17 cellular contexts compared by ENCODE assay signal in the genomic region with DNA sequence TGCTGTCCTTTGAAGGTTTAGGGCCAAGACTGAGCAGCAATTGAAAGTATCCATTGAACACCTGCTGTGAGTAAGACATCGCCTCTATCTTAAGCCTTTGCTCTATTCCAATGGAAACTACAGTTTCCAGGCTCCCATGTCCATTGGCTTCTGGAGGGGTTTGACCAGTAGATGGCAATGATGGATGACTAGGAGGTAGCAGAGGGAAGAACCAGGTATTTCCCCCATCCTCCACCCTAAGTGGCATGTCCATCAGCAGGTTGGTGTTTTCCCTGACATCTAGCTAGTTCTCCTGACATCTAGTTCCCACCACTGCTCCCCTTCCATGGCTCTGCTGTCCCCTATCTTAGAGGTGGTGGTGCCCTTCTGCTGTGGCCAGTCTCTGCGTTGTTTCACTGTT.
"Had no signal": no experiment of that assay in that cellular context is flagged by ENCODE, and none has a peak within 500 bp of the region (broad histone marks: within the 10 kb centered on the region; RNA-seq: fewer than 3 reads in every experiment).

No MANE protein-coding gene starts in this region.

- H3K27ac Mint-ChIP-seq: activated B cell treated with CpG ODN at 0.5 μM for 24 hours; activated CD8-positive, alpha-beta T cell treated with anti-CD3 and anti-CD28 coated beads for 36 hours; activated naive CD8-positive, alpha-beta T cell treated with anti-CD3 and anti-CD28 coated beads for 36 hours; natural killer cell treated with Interleukin-12 subunit alpha and Interleukin-12 subunit beta and Interleukin-15 and Interleukin-18, amount 100 ng/mL, for 72 hours; stimulated activated effector memory CD8-positive, alpha-beta T cell treated with anti-CD3 and anti-CD28 coated beads, Interleukin-12 subunit alpha, Interleukin-12 subunit beta, amount 100 ng/mL, for 72 hours; T-helper 2 cell treated with Interferon-gamma antibody and Interleukin-4, amounts not matched to agents 5 μg/mL and 100 μg/mL, for 36 hours had no signal

- DNase-seq: activated B cell treated with CpG ODN at 0.5 μM for 24 hours; activated CD4-positive, alpha-beta T cell treated with anti-CD3 and anti-CD28 coated beads for 48 hours; activated CD8-positive, alpha-beta T cell treated with anti-CD3 and anti-CD28 coated beads for 36 hours; activated effector memory CD4-positive, alpha-beta T cell treated with Interleukin-2 at 50 U/mL for 16 hours; activated naive CD8-positive, alpha-beta T cell treated with anti-CD3 and anti-CD28 coated beads for 36 hours; activated T-cell treated with anti-CD3 and anti-CD28 coated beads, Interleukin-2, amount 50 U/mL, for 4 hours; dorsolateral prefrontal cortex; islet precursor cell; mammary epithelial cell; posterior cingulate gyrus; retina; uterus had no signal

- ATAC-seq: activated CD8-positive, alpha-beta T cell treated with anti-CD3 and anti-CD28 coated beads for 36 hours; activated T-cell treated with anti-CD3 and anti-CD28 coated beads, Interleukin-2, amount 50 U/mL, for 4 hours; gastroesophageal sphincter; natural killer cell treated with Interleukin-12 subunit alpha and Interleukin-12 subunit beta and Interleukin-15 and Interleukin-18, amount 100 ng/mL, for 72 hours; stimulated activated effector memory CD8-positive, alpha-beta T cell treated with anti-CD3 and anti-CD28 coated beads, Interleukin-12 subunit alpha, Interleukin-12 subunit beta, amount 100 ng/mL, for 72 hours had no signal

- H3K4me1 ChIP-seq: uterus had no signal

- FAIRE-seq: endometrium had no signal

- H3K36me3 Mint-ChIP-seq: natural killer cell treated with Interleukin-12 subunit alpha and Interleukin-12 subunit beta and Interleukin-15 and Interleukin-18, amount 100 ng/mL, for 72 hours; stimulated activated effector memory CD8-positive, alpha-beta T cell treated with anti-CD3 and anti-CD28 coated beads, Interleukin-12 subunit alpha, Interleukin-12 subunit beta, amount 100 ng/mL, for 72 hours had no signal

- H3K27ac ChIP-seq: dorsolateral prefrontal cortex, gastroesophageal sphincter, uterus had no signal

- H3K36me3 ChIP-seq: uterus had no signal

- H3K9me3 Mint-ChIP-seq: activated B cell treated with CpG ODN at 0.5 μM for 24 hours; activated CD8-positive, alpha-beta T cell treated with anti-CD3 and anti-CD28 coated beads for 36 hours; activated naive CD8-positive, alpha-beta T cell treated with anti-CD3 and anti-CD28 coated beads for 36 hours; activated T-cell treated with anti-CD3 and anti-CD28 coated beads, Interleukin-2, amount 50 U/mL, for 4 hours; natural killer cell treated with Interleukin-12 subunit alpha and Interleukin-12 subunit beta and Interleukin-15 and Interleukin-18, amount 100 ng/mL, for 72 hours; stimulated activated effector memory CD8-positive, alpha-beta T cell treated with anti-CD3 and anti-CD28 coated beads, Interleukin-12 subunit alpha, Interleukin-12 subunit beta, amount 100 ng/mL, for 72 hours; T-helper 2 cell treated with Interferon-gamma antibody and Interleukin-4, amounts not matched to agents 5 μg/mL and 100 μg/mL, for 36 hours had no signal

- H3K9me3 ChIP-seq: gastroesophageal sphincter, uterus had no signal

- H3K27me3 ChIP-seq: dorsolateral prefrontal cortex, gastroesophageal sphincter, uterus had no signal

- H3K4me3 ChIP-seq: dorsolateral prefrontal cortex, gastroesophageal sphincter, uterus had no signal

- H3K27me3 Mint-ChIP-seq: activated B cell treated with CpG ODN at 0.5 μM for 24 hours; activated CD8-positive, alpha-beta T cell treated with anti-CD3 and anti-CD28 coated beads for 36 hours; activated naive CD8-positive, alpha-beta T cell treated with anti-CD3 and anti-CD28 coated beads for 36 hours; natural killer cell treated with Interleukin-12 subunit alpha and Interleukin-12 subunit beta and Interleukin-15 and Interleukin-18, amount 100 ng/mL, for 72 hours had no signal

- H3K4me3 Mint-ChIP-seq: activated B cell treated with CpG ODN at 0.5 μM for 24 hours; activated CD8-positive, alpha-beta T cell treated with anti-CD3 and anti-CD28 coated beads for 36 hours; activated naive CD8-positive, alpha-beta T cell treated with anti-CD3 and anti-CD28 coated beads for 36 hours; activated T-cell treated with anti-CD3 and anti-CD28 coated beads, Interleukin-2, amount 50 U/mL, for 4 hours; natural killer cell treated with Interleukin-12 subunit alpha and Interleukin-12 subunit beta and Interleukin-15 and Interleukin-18, amount 100 ng/mL, for 72 hours; stimulated activated effector memory CD8-positive, alpha-beta T cell treated with anti-CD3 and anti-CD28 coated beads, Interleukin-12 subunit alpha, Interleukin-12 subunit beta, amount 100 ng/mL, for 72 hours; T-helper 2 cell treated with Interferon-gamma antibody and Interleukin-4, amounts not matched to agents 5 μg/mL and 100 μg/mL, for 36 hours had no signal
